ENCODE assay signal across 8 cellular contexts in the genomic region with DNA sequence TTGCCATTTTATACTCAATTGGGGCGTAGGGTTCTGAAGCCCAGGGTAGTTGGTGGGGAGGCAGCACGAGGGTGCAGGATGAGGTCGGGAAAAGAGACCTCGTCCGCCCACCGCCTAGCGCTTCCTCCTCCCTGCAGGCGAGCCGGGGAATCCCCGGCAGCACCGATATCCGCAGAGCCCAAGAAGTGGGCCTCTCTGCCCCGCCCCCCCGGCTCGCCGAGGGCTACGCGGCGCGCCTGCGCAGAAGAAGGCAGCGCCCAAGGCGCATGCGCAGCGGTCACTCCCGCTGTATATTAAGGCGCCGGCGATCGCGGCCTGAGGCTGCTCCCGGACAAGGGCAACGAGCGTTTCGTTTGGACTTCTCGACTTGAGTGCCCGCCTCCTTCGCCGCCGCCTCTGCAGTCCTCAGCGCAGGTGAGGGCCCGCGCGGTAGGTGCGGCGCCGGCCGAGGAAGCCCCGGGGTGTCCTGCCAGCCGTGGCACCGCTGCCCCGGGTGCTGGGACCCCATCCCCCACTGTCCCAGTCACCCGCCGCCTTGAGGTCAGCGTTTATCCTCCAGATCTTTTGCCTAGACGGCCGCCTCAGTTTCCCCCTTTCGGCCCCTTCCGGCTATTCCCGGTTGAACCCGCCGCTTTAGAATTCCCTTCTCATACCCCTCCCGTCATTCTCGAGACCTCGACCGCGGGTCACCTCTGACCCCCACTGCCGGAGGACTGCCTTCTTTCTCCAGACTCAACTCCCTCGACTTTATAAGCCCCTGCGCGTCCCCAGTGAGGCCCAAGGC.
DNase-seq lines count a peak whose midpoint lies in the region; ATAC-seq and TF ChIP-seq lines count a peak whose summit lies in the region.

Gene ALAS1 (plus strand): TSS at position 319 of the 784 bp plus-strand sequence. CDS start 1,082 bp downstream, outside the sequence.

- ATAC-seq in GM18909 (IDR thresholded peaks at IDR 0.05; ENCODE audit: poor library complexity, unreplicated experiment) (peak; percentile 83), HG03159 (IDR thresholded peaks at IDR 0.05; ENCODE audit: unreplicated experiment) (peak; percentile 84)

- DNase-seq in AG09319 (ENCODE audit: extremely low read depth, low read depth) (peak; percentile 64), NCI-H446 (lab: John Stamatoyannopoulos, UW) (peak; percentile 44 to 88), islet precursor cell (peak; percentile 95)
- DNase-seq in activated CD4-positive, CD25-positive, alpha-beta regulatory T cell treated with anti-CD3 and anti-CD28 coated beads, Interleukin-2, amount 50 U/mL, for 16 hours (ENCODE audit: low read depth, low spot score): peak; percentile 86
- peak; percentile 93 for DNase-seq in central memory CD4-positive, alpha-beta T cell
- DNase-seq in stimulated activated CD4-positive, alpha-beta T cell treated with anti-CD3 and anti-CD28 coated beads, Interleukin-12 subunit alpha, Interleukin-12 subunit beta, amount 100 ng/mL, for 48 hours (ENCODE audit: low read depth in 2 of 3, low spot score in 1 of 3): peak; percentile 83 to 92 (median 91)

- no peak for TF ChIP-seq CTCF in AG09319 (IDR thresholded peaks at IDR 0.05; ENCODE audit: low read depth, low read length)

Comparison
In these comparisons a context has a peak if more than half of its experiments do, and no peak if none do; other contexts are left out.
1. Peak in every context shown above with its lines: DNase-seq and ATAC-seq.